8 cellular contexts compared by ENCODE assay signal in the genomic region with DNA sequence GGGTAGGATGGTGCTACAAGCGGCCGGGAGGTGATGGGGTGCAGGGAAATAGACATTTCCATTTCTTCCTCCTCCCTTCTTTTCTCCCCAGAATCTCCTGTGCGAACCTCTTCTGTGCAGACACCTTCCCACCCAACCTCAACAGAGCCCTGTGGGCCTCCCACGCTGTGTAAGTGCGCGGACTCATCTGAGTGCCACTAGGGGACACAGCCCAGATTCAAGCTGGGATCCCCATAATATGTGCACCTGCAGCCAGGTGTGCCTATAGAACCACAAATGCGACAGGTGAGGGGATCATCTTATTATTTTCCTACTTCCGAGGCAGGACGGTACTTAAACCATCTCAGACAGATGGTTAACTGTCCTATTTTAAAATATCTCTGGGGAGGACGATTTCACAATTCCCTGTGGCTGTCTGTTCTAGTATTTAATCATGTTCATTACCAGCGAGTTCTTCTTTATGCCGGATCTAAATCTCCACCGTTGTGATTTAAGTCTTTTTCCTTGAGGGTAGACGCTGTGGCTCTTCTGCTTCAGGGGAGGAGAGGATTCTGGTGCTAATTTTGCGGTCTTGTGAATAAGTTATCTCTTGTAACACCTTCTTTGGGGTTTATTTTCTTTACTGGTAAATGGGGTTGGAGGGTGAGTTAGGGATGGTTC. TPM values are rescaled to one million over a fixed set of nuclear protein-coding genes. Genes with fewer than 3 reads are reported as not detected.
DNase-seq lines count a peak whose midpoint lies in the region; ATAC-seq and TF ChIP-seq lines count a peak whose summit lies in the region.

No MANE protein-coding gene starts in this region.

- no peaks in the 10 kb centered on the region for H3K79me2 ChIP-seq in SU-DHL-6 (ENCODE audit: insufficient read depth, low read length)

- intact Hi-C loops in spleen (cut with DNase I; ENCODE audit: low total_unique reads) = loop anchor here (10.0 kb wide), 1 partner anchor 241 kb away; no protein-coding TSS in a partner anchor

- DNase-seq in fibroblast of the aortic adventitia (ENCODE audit: low read depth) = no peak
- DNase-seq in spleen = no peak
- DNase-seq in D341Med (ENCODE audit: low spot score) = no peak

- no peaks in the 10 kb centered on the region for H3F3A ChIP-seq in SU-DHL-6 (ENCODE audit: insufficient read depth)

- H3K9me2 ChIP-seq in SU-DHL-6 (replicated peaks; ENCODE audit: insufficient read depth, low read length) = no peaks in the 10 kb centered on the region

- H3K4me3 ChIP-seq in SU-DHL-6 (ENCODE audit: insufficient read depth, low read length, poor library complexity, severe bottlenecking) (peak overlapping the region; percentile 42), fibroblast of the aortic adventitia (ENCODE audit: low read depth, low read length) (peak overlapping the region; percentile 56), spleen (peak overlapping the region in 6 of 8 donors; percentile 18 to 62 (median 36))

- H4K20me1 ChIP-seq in SU-DHL-6 (ENCODE audit: low read depth, low read length) = no peaks in the 10 kb centered on the region

- peak overlapping the region; percentile 81 for H2AFZ ChIP-seq in SU-DHL-6 (ENCODE audit: low read depth, low read length, severe bottlenecking)

- H3K4me2 ChIP-seq in SU-DHL-6 (ENCODE audit: low read depth, low read length, poor library complexity, severe bottlenecking) = peak overlapping the region; percentile 54

- H3K27ac ChIP-seq in SU-DHL-6 (ENCODE audit: low read depth, low read length) (no peak overlapping the region), spleen (no peak overlapping the region)

- H3K27me3 ChIP-seq in SU-DHL-6 (ENCODE audit: low read length) = no peaks in the 10 kb centered on the region; the same call in 1 of the 2 replicates
- H3K27me3 ChIP-seq in spleen (replicated peaks in 1 of 7) = peaks cover 0 to 59% (median 0%) of the 10 kb centered on the region in 7 donors

- TF ChIP-seq CTCF in SU-DHL-6 (IDR thresholded peaks at IDR 0.05; ENCODE audit: insufficient read depth, low read length, poor library complexity, severe bottlenecking) = no peak
- TF ChIP-seq CTCF in fibroblast of the aortic adventitia (IDR thresholded peaks at IDR 0.05; ENCODE audit: insufficient read depth, low read length) = no peak
- no peak for TF ChIP-seq CTCF in spleen (IDR thresholded peaks at IDR 0.05 in 8 of 11, conservative IDR thresholded peaks at IDR 0.05 in 3 of 11)

- no peak for TF ChIP-seq POLR2A in spleen (IDR thresholded peaks at IDR 0.05)

- H3K9me3 ChIP-seq in SU-DHL-6 (ENCODE audit: insufficient read depth, low read length) (no peaks in the 10 kb centered on the region), spleen (no peaks in the 10 kb centered on the region)

- no peaks in the 10 kb centered on the region for H3K36me3 ChIP-seq in SU-DHL-6 (ENCODE audit: low read length)
- no peaks in the 10 kb centered on the region for H3K36me3 ChIP-seq in spleen

- WGBS in spleen, 5 donors = 47 to 66% (median 53%) methylated on average over 15 of the region's 15 CpGs

- H3K4me1 ChIP-seq in spleen = peaks cover 8 to 15% (median 11%) of the 10 kb centered on the region in 6 donors

- peak overlapping the region; percentile 30; the same call in 1 of the 2 replicates for H3K9ac ChIP-seq in SU-DHL-6 (ENCODE audit: low read length)

- peak; percentile 7 for ATAC-seq in HG02885 (IDR thresholded peaks at IDR 0.05; ENCODE audit: poor library complexity, unreplicated experiment)
- ATAC-seq in HG03521 (IDR thresholded peaks at IDR 0.05; ENCODE audit: unreplicated experiment) = no peak
- ATAC-seq in HG02678 (IDR thresholded peaks at IDR 0.05; ENCODE audit: unreplicated experiment) = no peak
- no peak for ATAC-seq in GM21529 (IDR thresholded peaks at IDR 0.05; ENCODE audit: unreplicated experiment)

RNA-seq across cellular contexts. Expression of a gene that starts 17.2 kb away (rescaled TPM):
- 6.0 and 16.6 TPM in 2 replicates for total RNA-seq in fibroblast of the aortic adventitia (ENCODE audit: low replicate concordance)
- total RNA-seq in spleen = 10 to 100 TPM; 13.5 to 27.6 (median 23.5) TPM
- polyA plus RNA-seq in spleen = 1 to 10 TPM in 2 of 3 donors, under 1 TPM in 1; 0.67 to 3.7 (median 1.5) TPM

RNA-seq across cellular contexts. Expression of a gene that starts 31.3 kb away (rescaled TPM):
- total RNA-seq in fibroblast of the aortic adventitia (ENCODE audit: low replicate concordance) = 6.2 and 23.5 TPM in 2 replicates
- 10 to 100 TPM; 11.1 to 20.8 (median 16.9) TPM for total RNA-seq in spleen
- polyA plus RNA-seq in spleen = 1 to 10 TPM; 5.5 to 7.6 (median 6.1) TPM
